In genomic region chr9:36401179-36401740, GRCh38 we compare ENCODE assay signal across 8 cellular contexts. TPM values are rescaled to one million over a fixed set of nuclear protein-coding genes. Genes with fewer than 3 reads are reported as not detected.
DNase-seq lines count a peak whose midpoint lies in the region; ATAC-seq and TF ChIP-seq lines count a peak whose summit lies in the region.

No MANE protein-coding gene starts in this region.

- H3K9me3 Mint-ChIP-seq in CD8-positive, alpha-beta T cell, result no peaks in the 10 kb centered on the region
- no peaks in the 10 kb centered on the region for H3K9me3 Mint-ChIP-seq in activated naive CD8-positive, alpha-beta T cell treated with anti-CD3 and anti-CD28 coated beads, Interleukin-2, amount 10 ng/mL, durations not matched to agents 7 days and 5 days

- H3K27me3 Mint-ChIP-seq in CD8-positive, alpha-beta T cell (ENCODE audit: low read depth), result no peaks in the 10 kb centered on the region
- H3K27me3 Mint-ChIP-seq in activated naive CD8-positive, alpha-beta T cell treated with anti-CD3 and anti-CD28 coated beads, Interleukin-2, amount 10 ng/mL, durations not matched to agents 7 days and 5 days, result no peaks in the 10 kb centered on the region

- H3K36me3 Mint-ChIP-seq in CD8-positive, alpha-beta T cell, result peaks cover 11% of the 10 kb centered on the region
- peaks cover 7% of the 10 kb centered on the region for H3K36me3 Mint-ChIP-seq in activated naive CD8-positive, alpha-beta T cell treated with anti-CD3 and anti-CD28 coated beads, Interleukin-2, amount 10 ng/mL, durations not matched to agents 7 days and 5 days

- peak in 1 of 7 experiments; percentile 83 for DNase-seq in CD8-positive, alpha-beta T cell
- DNase-seq in NCI-H510A treated with DMSO at 0.1 percent for 48 hours (lab: John Stamatoyannopoulos, UW) (peak; percentile 51), cardiac muscle cell (ENCODE audit: low read depth in 1 of 2, low spot score in 1 of 2) (peak; percentile 83 to 84), ovary (peak in 1 of 5 donors; percentile 29), NCI-H524 treated with DMSO at 0.1 percent for 48 hours (lab: John Stamatoyannopoulos, UW) (no peak)
- no peak for DNase-seq in activated naive CD8-positive, alpha-beta T cell treated with anti-CD3 and anti-CD28 coated beads, Interleukin-2, amount 10 ng/mL, durations not matched to agents 7 days and 5 days

- peaks cover 23% of the 10 kb centered on the region for H3K4me1 ChIP-seq in CD8-positive, alpha-beta T cell (ENCODE audit: insufficient read depth, low read length)
- H3K4me1 ChIP-seq in cardiac muscle cell (ENCODE audit: low read depth), result peaks cover 11% of the 10 kb centered on the region
- H3K4me1 ChIP-seq in ovary (ENCODE audit: insufficient read depth), result peaks cover 2% of the 10 kb centered on the region

- no peaks in the 10 kb centered on the region for H3K9me3 ChIP-seq in CD8-positive, alpha-beta T cell (ENCODE audit: low read length)
- no peaks in the 10 kb centered on the region for H3K9me3 ChIP-seq in cardiac muscle cell (ENCODE audit: low read depth)
- no peaks in the 10 kb centered on the region for H3K9me3 ChIP-seq in ovary

- peak overlapping the region; percentile 85 for H3K4me3 ChIP-seq in CD8-positive, alpha-beta T cell (ENCODE audit: low read depth, low read length)
- peak overlapping the region; percentile 73 for H3K4me3 ChIP-seq in cardiac muscle cell
- peak overlapping the region; percentile 82 for H3K4me3 ChIP-seq in ovary

- POLR2A ChIA-PET in CD8-positive, alpha-beta T cell (lab: Charles Lee), result interaction anchor here (1.5 kb wide), 1 partner anchor 87 kb away, joined by 8 read pairs; no protein-coding TSS in a partner anchor
- POLR2A ChIA-PET in activated naive CD8-positive, alpha-beta T cell treated with anti-CD3 and anti-CD28 coated beads, Interleukin-2, amount 10 ng/mL, durations not matched to agents 7 days and 5 days (lab: Charles Lee), result interaction anchor here (0.7 to 1.9 kb wide), 3 partner anchors 85 to 155 kb away, joined by 3 to 6 read pairs (median 5); no protein-coding TSS in a partner anchor

- intact Hi-C loops in CD8-positive, alpha-beta T cell (cut with DNase I, micrococcal nuclease), result loop anchor here (1.0 to 10.0 kb wide), 9 partner anchors 18 to 1064 kb away; partner anchors contain the start of genes MELK (in 2 of the 2), GNE (in 1 of the 2) and ZBTB5 (in 1 of the 2)
- intact Hi-C loops in ovary (cut with DNase I), result loop anchor here in 2 of 4 donors (10.0 kb wide), 1 partner anchor 84 kb away; no protein-coding TSS in a partner anchor

- H3K36me3 ChIP-seq in CD8-positive, alpha-beta T cell (ENCODE audit: insufficient read depth, low read length), result no peaks in the 10 kb centered on the region
- H3K36me3 ChIP-seq in cardiac muscle cell (no peaks in the 10 kb centered on the region), ovary (no peaks in the 10 kb centered on the region)

- peak overlapping the region; percentile 95 for H3K27ac ChIP-seq in CD8-positive, alpha-beta T cell (ENCODE audit: low read depth, low read length)
- peak overlapping the region; percentile 97 for H3K27ac ChIP-seq in cardiac muscle cell
- peak overlapping the region; percentile 87 to 93 for H3K27ac ChIP-seq in ovary

- 1% methylated on average over 26 to 32 of the region's 32 CpGs for WGBS in ovary, 3 donors

- no peak for TF ChIP-seq CTCF in CD8-positive, alpha-beta T cell (IDR thresholded peaks at IDR 0.05)
- no peak for TF ChIP-seq CTCF in cardiac muscle cell (IDR thresholded peaks at IDR 0.05; ENCODE audit: low read depth, low read length)
- TF ChIP-seq CTCF in ovary (IDR thresholded peaks at IDR 0.05), result no peak

- no peak for TF ChIP-seq EP300 in ovary (IDR thresholded peaks at IDR 0.05)

- CTCF ChIA-PET in CD8-positive, alpha-beta T cell (lab: Charles Lee), result interaction anchor here (10.0 kb wide), 1 partner anchor 155 kb away, joined by 325 read pairs; no protein-coding TSS in a partner anchor

- H3K27me3 ChIP-seq in CD8-positive, alpha-beta T cell (ENCODE audit: insufficient read depth, low read length), result no peaks in the 10 kb centered on the region
- H3K27me3 ChIP-seq in cardiac muscle cell (no peaks in the 10 kb centered on the region), ovary (no peaks in the 10 kb centered on the region)

- H3K27ac Mint-ChIP-seq in CD8-positive, alpha-beta T cell, result peak overlapping the region; percentile 94
- peak overlapping the region; percentile 91 for H3K27ac Mint-ChIP-seq in activated naive CD8-positive, alpha-beta T cell treated with anti-CD3 and anti-CD28 coated beads, Interleukin-2, amount 10 ng/mL, durations not matched to agents 7 days and 5 days

- no peak for TF ChIP-seq POLR2A in ovary (IDR thresholded peaks at IDR 0.05)

- ATAC-seq in CD8-positive, alpha-beta T cell, result peak; percentile 79
- peak; percentile 29 for ATAC-seq in GM18873 (IDR thresholded peaks at IDR 0.05; ENCODE audit: low FRiP score, unreplicated experiment)
- ATAC-seq in HG03060 (IDR thresholded peaks at IDR 0.05; ENCODE audit: low read depth, unreplicated experiment), result peak; percentile 27
- ATAC-seq in activated naive CD8-positive, alpha-beta T cell treated with anti-CD3 and anti-CD28 coated beads, Interleukin-2, amount 10 ng/mL, durations not matched to agents 7 days and 5 days (ENCODE audit: low read depth), result peak; percentile 70

- H3K4me3 Mint-ChIP-seq in CD8-positive, alpha-beta T cell, result peak overlapping the region; percentile 92
- peak overlapping the region; percentile 90 for H3K4me3 Mint-ChIP-seq in activated naive CD8-positive, alpha-beta T cell treated with anti-CD3 and anti-CD28 coated beads, Interleukin-2, amount 10 ng/mL, durations not matched to agents 7 days and 5 days

- H3K4me1 Mint-ChIP-seq in CD8-positive, alpha-beta T cell (ENCODE audit: low read depth), result peaks cover 36% of the 10 kb centered on the region
- H3K4me1 Mint-ChIP-seq in activated naive CD8-positive, alpha-beta T cell treated with anti-CD3 and anti-CD28 coated beads, Interleukin-2, amount 10 ng/mL, durations not matched to agents 7 days and 5 days, result peaks cover 27% of the 10 kb centered on the region

RNA-seq across cellular contexts. Expression of gene RNF38, which starts 1.2 kb away (rescaled TPM):
- 100 to 1,000 TPM; 111 to 116 TPM for total RNA-seq in CD8-positive, alpha-beta T cell
- 10 to 100 TPM; 54.5 to 55.5 TPM for total RNA-seq in activated naive CD8-positive, alpha-beta T cell treated with anti-CD3 and anti-CD28 coated beads, Interleukin-2, amount 10 ng/mL, durations not matched to agents 7 days and 5 days
- 18.6 and 26.3 TPM in 2 replicates for total RNA-seq in cardiac muscle cell
- polyA plus RNA-seq in cardiac muscle cell, result 20.1 and 34.5 TPM in 2 replicates
- total RNA-seq in ovary, result 10 to 100 TPM; 30.4 to 81.3 (median 59.7) TPM
- polyA plus RNA-seq in ovary, result 10 to 100 TPM; 35.2 to 55.7 TPM

Comparison
In these comparisons a context has a peak if more than half of its experiments do, and no peak if none do; other contexts are left out.
1. ATAC-seq: peak in every context shown above with its lines; median percentile 79 in CD8-positive, alpha-beta T cell; 70 in activated naive CD8-positive, alpha-beta T cell treated with anti-CD3 and anti-CD28 coated beads, Interleukin-2, amount 10 ng/mL, durations not matched to agents 7 days and 5 days; 29 in GM18873; 27 in HG03060.
2. DNase-seq: peak in NCI-H510A treated with DMSO at 0.1 percent for 48 hours (single experiment) and cardiac muscle cell (2 of 2); none in activated naive CD8-positive, alpha-beta T cell treated with anti-CD3 and anti-CD28 coated beads, Interleukin-2, amount 10 ng/mL, durations not matched to agents 7 days and 5 days (single experiment) and NCI-H524 treated with DMSO at 0.1 percent for 48 hours (single experiment).
3. Peak in every context shown above with its lines, with median percentiles within 50 percentile points of each other: H3K27ac ChIP-seq and H3K4me3 ChIP-seq.